Comparison of ENCODE assay signal across 1 cellular context in genomic region chr1:53189061-53189460, GRCh38.
A peak's percentile ranks its signal among the peaks of the same experiment; 100 is the strongest.
TF ChIP-seq lines count a peak whose summit lies in the region.

No MANE protein-coding gene starts in this region.

TF ChIP-seq in K562, 482 proteins besides CTCF, POLR2A, EP300 and RAD21:
- TF ChIP-seq JUND (IDR thresholded peaks at IDR 0.05; ENCODE audit: borderline replicate concordance, low read depth, low read length) (peak; percentile 22; the same call in 1 of the 2 replicates), JUND (tag; IDR thresholded peaks at IDR 0.05; ENCODE audit: borderline replicate concordance, low read depth, low read length) (no peak), DPF2 (IDR thresholded peaks at IDR 0.05) (peak; percentile 36; the same call in 1 of the 2 replicates), PTRF (tag; IDR thresholded peaks at IDR 0.05) (no peak), OTX1 (CRISPR knock-in tag; IDR thresholded peaks at IDR 0.05) (peak; percentile 21; the same call in 1 of the 2 replicates), ZNF408 (CRISPR knock-in tag; IDR thresholded peaks at IDR 0.05; ENCODE audit: low read depth) (no peak), NR1H2 (CRISPR knock-in tag; IDR thresholded peaks at IDR 0.05) (no peak), CTBP1 (IDR thresholded peaks at IDR 0.05; ENCODE audit: borderline replicate concordance) (peak; percentile 33; the same call in 1 of the 2 replicates), ZNF24 (IDR thresholded peaks at IDR 0.05) (no peak), HDAC3 (IDR thresholded peaks at IDR 0.05; ENCODE audit: borderline replicate concordance, partially characterized antibody) (no peak), SMARCE1 (IDR thresholded peaks at IDR 0.05) (peak; percentile 54), TEAD4 (IDR thresholded peaks at IDR 0.05; ENCODE audit: low read length) (peak; percentile 65; the same call in 1 of the 2 replicates), TEAD4 (CRISPR knock-in tag; IDR thresholded peaks at IDR 0.05; ENCODE audit: borderline replicate concordance) (no peak), GTF2B (IDR thresholded peaks at IDR 0.05; ENCODE audit: extremely low read depth, insufficient read length) (no peak), CCAR2 (IDR thresholded peaks at IDR 0.05; ENCODE audit: low read depth, low read length) (no peak), MXD1 (CRISPR knock-in tag; IDR thresholded peaks at IDR 0.05; ENCODE audit: borderline replicate concordance, poor library complexity, severe bottlenecking) (no peak), NCOR1 (IDR thresholded peaks at IDR 0.05) (0 out of 2 replicates have a peak, but pooled peaks have one; percentile 41), SOX6 (IDR thresholded peaks at IDR 0.05) (peak; percentile 49; the same call in 1 of the 2 replicates), TAL1 (IDR thresholded peaks at IDR 0.05) (peak; percentile 47), EGR1 (conservative IDR thresholded peaks at IDR 0.05) (peak; percentile 86), ZNF175 (CRISPR knock-in tag; IDR thresholded peaks at IDR 0.05; ENCODE audit: low read depth) (no peak), RCOR1 (IDR thresholded peaks at IDR 0.05; ENCODE audit: borderline replicate concordance in 1 of 2, low read depth in 2 of 2, low read length in 2 of 2) (peak in 1 of 2 experiments; percentile 63; a peak in 1 of 4 replicates), CBFA2T3 (IDR thresholded peaks at IDR 0.05) (peak; percentile 72), ZNF766 (CRISPR knock-in tag; conservative IDR thresholded peaks at IDR 0.05) (peak; percentile 67; the same call in 1 of the 2 replicates), CBFA2T2 (conservative IDR thresholded peaks at IDR 0.05) (peak; percentile 39), ARID1B (IDR thresholded peaks at IDR 0.05) (peak; percentile 60; the same call in 1 of the 2 replicates), LEF1 (IDR thresholded peaks at IDR 0.05) (peak; percentile 50; the same call in 1 of the 2 replicates), CREM (IDR thresholded peaks at IDR 0.05; ENCODE audit: low read depth) (peak; percentile 13; the same call in 1 of the 2 replicates), KDM1A (IDR thresholded peaks at IDR 0.05) (peak in 1 of 2 experiments; percentile 47; a peak in 1 of 4 replicates), CXXC5 (CRISPR knock-in tag; IDR thresholded peaks at IDR 0.05) (0 out of 2 replicates have a peak, but pooled peaks have one; percentile 26)
